14 cellular contexts compared by ENCODE assay signal in the genomic region with DNA sequence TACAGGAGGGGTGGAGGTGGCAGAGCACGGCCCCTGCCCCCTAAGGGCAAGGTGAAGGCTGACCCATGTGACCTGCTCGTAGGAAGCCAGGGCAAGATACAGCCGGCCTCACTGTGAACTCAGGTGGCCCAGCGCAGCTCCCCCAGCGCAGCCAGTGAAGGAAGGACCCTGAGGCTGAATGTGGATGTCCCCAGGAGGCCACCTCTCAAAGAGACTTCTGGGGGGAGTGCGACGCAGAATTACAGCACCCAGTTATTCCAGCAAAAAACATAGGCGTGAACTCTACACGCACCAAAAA. TPM values are rescaled to one million over a fixed set of nuclear protein-coding genes. Genes with fewer than 3 reads are reported as not detected.
DNase-seq lines count a peak whose midpoint lies in the region; ATAC-seq and TF ChIP-seq lines count a peak whose summit lies in the region.
"Had no signal": no experiment of that assay in that cellular context is flagged by ENCODE, and none has a peak within 500 bp of the region (broad histone marks: within the 10 kb centered on the region; RNA-seq: fewer than 3 reads in every experiment).

No MANE protein-coding gene starts in this region.

- 92 to 96% methylated on average over 8 to 9 of the region's 9 CpGs for WGBS in endodermal cell (ENCODE audit: insufficient coverage in 1 of 2, insufficient read length in 1 of 2), 2 experiments

- no peak for TF ChIP-seq CTCF in CD8-positive, alpha-beta T cell (IDR thresholded peaks at IDR 0.05)
- no peak for TF ChIP-seq CTCF in endodermal cell (conservative IDR thresholded peaks at IDR 0.05)

- peaks cover 19% of the 10 kb centered on the region for H3K4me1 ChIP-seq in CD8-positive, alpha-beta T cell (ENCODE audit: insufficient read depth, low read length)
- H3K4me1 ChIP-seq in endodermal cell (ENCODE audit: control insufficient read depth, insufficient read depth, low read length) = no peaks in the 10 kb centered on the region

- ATAC-seq in CD8-positive, alpha-beta T cell = no peak
- ATAC-seq in T-helper 17 cell = no peak

- CTCF ChIA-PET in CD8-positive, alpha-beta T cell (lab: Charles Lee) = interaction anchor here (1.0 to 1.8 kb wide), 3 partner anchors 11 to 146 kb away, joined by 3 to 11 read pairs (median 3); no protein-coding TSS in a partner anchor
- CTCF ChIA-PET in HEK293T (lab: Yijun Ruan, JAX) = no interaction called here

- no peaks in the 10 kb centered on the region for H3K27me3 Mint-ChIP-seq in CD8-positive, alpha-beta T cell (ENCODE audit: low read depth)
- no peaks in the 10 kb centered on the region for H3K27me3 Mint-ChIP-seq in T-helper 17 cell
- H3K27me3 Mint-ChIP-seq in endodermal cell (ENCODE audit: insufficient read depth) = no peaks in the 10 kb centered on the region
- H3K27me3 Mint-ChIP-seq: CD4-positive, CD25-positive, alpha-beta regulatory T cell had no signal

- no peaks in the 10 kb centered on the region for H3K27me3 ChIP-seq in CD8-positive, alpha-beta T cell (ENCODE audit: insufficient read depth, low read length)
- no peaks in the 10 kb centered on the region for H3K27me3 ChIP-seq in endodermal cell (ENCODE audit: control insufficient read depth, insufficient read depth, low read length, poor library complexity, severe bottlenecking)

- peak overlapping the region; percentile 3 for H3K4me3 Mint-ChIP-seq in CD8-positive, alpha-beta T cell
- peak overlapping the region; percentile 84 for H3K4me3 Mint-ChIP-seq in T-helper 17 cell
- no peak overlapping the region for H3K4me3 Mint-ChIP-seq in endodermal cell

- intact Hi-C loops in CD8-positive, alpha-beta T cell (cut with DNase I, micrococcal nuclease) = loop anchor here (2.0 kb wide), 3 partner anchors 47 to 103 kb away; a partner anchor contains a TSS
- intact Hi-C loops in posterior vena cava (cut with DNase I) = no loop called here

- no peak for DNase-seq in CD8-positive, alpha-beta T cell
- DNase-seq in T-helper 17 cell (no peak), endodermal cell (peak; percentile 31), posterior vena cava (ENCODE audit: low spot score) (peak; percentile 62), erythroblast (lab: John Stamatoyannopoulos, UW) (no peak), HEK293T (ENCODE audit: extremely low spot score) (no peak), HuH-7 (ENCODE audit: low spot score) (no peak), NCI-H128 (lab: John Stamatoyannopoulos, UW; ENCODE audit: unreplicated experiment) (no peak)
- DNase-seq: NCI-H2107, NCI-H446 had no signal

- no peaks in the 10 kb centered on the region for H3K36me3 ChIP-seq in CD8-positive, alpha-beta T cell (ENCODE audit: insufficient read depth, low read length)
- no peaks in the 10 kb centered on the region for H3K36me3 ChIP-seq in endodermal cell (ENCODE audit: control insufficient read depth, insufficient read depth, low read length)

- POLR2A ChIA-PET in CD8-positive, alpha-beta T cell (lab: Charles Lee) = no interaction called here
- POLR2A ChIA-PET in HEK293T (lab: Yijun Ruan, JAX) = no interaction called here

- no peaks in the 10 kb centered on the region for H3K9me3 Mint-ChIP-seq in CD8-positive, alpha-beta T cell
- H3K9me3 Mint-ChIP-seq in endodermal cell = no peaks in the 10 kb centered on the region

- H3K27ac ChIP-seq in CD8-positive, alpha-beta T cell (ENCODE audit: low read depth, low read length) = no peak overlapping the region
- H3K27ac ChIP-seq in endodermal cell (ENCODE audit: low read depth, low read length) = no peak overlapping the region
- H3K27ac ChIP-seq: HL-60 had no signal

- H3K9me3 ChIP-seq in CD8-positive, alpha-beta T cell (ENCODE audit: low read length) = no peaks in the 10 kb centered on the region
- H3K9me3 ChIP-seq in T-helper 17 cell (ENCODE audit: control insufficient read depth, low read length, poor library complexity, severe bottlenecking) (peaks cover 5% of the 10 kb centered on the region), endodermal cell (ENCODE audit: control insufficient read depth, low read length) (no peaks in the 10 kb centered on the region)

- no peak overlapping the region for H3K27ac Mint-ChIP-seq in CD8-positive, alpha-beta T cell
- H3K27ac Mint-ChIP-seq in T-helper 17 cell (peak overlapping the region; percentile 79), endodermal cell (no peak overlapping the region)

- no peak overlapping the region for H3K4me3 ChIP-seq in CD8-positive, alpha-beta T cell (ENCODE audit: low read depth, low read length)
- no peak overlapping the region for H3K4me3 ChIP-seq in endodermal cell (ENCODE audit: low read length)

- H3K4me1 Mint-ChIP-seq in CD8-positive, alpha-beta T cell (ENCODE audit: low read depth) = peaks cover 13% of the 10 kb centered on the region
- peaks cover 9% of the 10 kb centered on the region for H3K4me1 Mint-ChIP-seq in T-helper 17 cell
- peaks cover 1% of the 10 kb centered on the region for H3K4me1 Mint-ChIP-seq in endodermal cell

- H3K9ac ChIP-seq in endodermal cell (ENCODE audit: extremely low read depth, low read length, poor library complexity, severe bottlenecking) = no peak overlapping the region

- H3K36me3 Mint-ChIP-seq in CD8-positive, alpha-beta T cell = no peaks in the 10 kb centered on the region
- H3K36me3 Mint-ChIP-seq in T-helper 17 cell (ENCODE audit: low read depth) (no peaks in the 10 kb centered on the region), endodermal cell (ENCODE audit: low read depth) (no peaks in the 10 kb centered on the region)

- no peak for TF ChIP-seq POLR2A in erythroblast (IDR thresholded peaks at IDR 0.05; ENCODE audit: low read length)

TF ChIP-seq in HEK293T, 16 proteins besides CTCF, POLR2A, EP300 and RAD21:
- TF ChIP-seq FOXA1 (IDR thresholded peaks at IDR 0.05) (no peak), BHLHE40 (IDR thresholded peaks at IDR 0.05; ENCODE audit: borderline replicate concordance) (no peak), FOXM1 (IDR thresholded peaks at IDR 0.05; ENCODE audit: borderline replicate concordance) (no peak), TARDBP (IDR thresholded peaks at IDR 0.05) (no peak), ZNF384 (IDR thresholded peaks at IDR 0.05) (no peak), ARNT (IDR thresholded peaks at IDR 0.05) (no peak), ELF4 (IDR thresholded peaks at IDR 0.05) (no peak), SP1 (IDR thresholded peaks at IDR 0.05) (no peak), NFRKB (IDR thresholded peaks at IDR 0.05) (no peak), SUZ12 (IDR thresholded peaks at IDR 0.05) (no peak), LEF1 (IDR thresholded peaks at IDR 0.05; ENCODE audit: borderline replicate concordance) (no peak), CTBP1 (IDR thresholded peaks at IDR 0.05; ENCODE audit: borderline replicate concordance) (no peak), L3MBTL2 (conservative IDR thresholded peaks at IDR 0.05) (no peak), HDGF (IDR thresholded peaks at IDR 0.05; ENCODE audit: borderline replicate concordance) (no peak), FOXK2 (IDR thresholded peaks at IDR 0.05) (no peak)
- TF ChIP-seq, protein P1, sequence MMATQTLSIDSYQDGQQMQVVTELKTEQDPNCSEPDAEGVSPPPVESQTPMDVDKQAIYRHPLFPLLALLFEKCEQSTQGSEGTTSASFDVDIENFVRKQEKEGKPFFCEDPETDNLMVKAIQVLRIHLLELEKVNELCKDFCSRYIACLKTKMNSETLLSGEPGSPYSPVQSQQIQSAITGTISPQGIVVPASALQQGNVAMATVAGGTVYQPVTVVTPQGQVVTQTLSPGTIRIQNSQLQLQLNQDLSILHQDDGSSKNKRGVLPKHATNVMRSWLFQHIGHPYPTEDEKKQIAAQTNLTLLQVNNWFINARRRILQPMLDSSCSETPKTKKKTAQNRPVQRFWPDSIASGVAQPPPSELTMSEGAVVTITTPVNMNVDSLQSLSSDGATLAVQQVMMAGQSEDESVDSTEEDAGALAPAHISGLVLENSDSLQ (IDR thresholded peaks at IDR 0.05) = no peak

RNA-seq across cellular contexts. Expression of a gene that starts 52.6 kb away (rescaled TPM):
- total RNA-seq in CD8-positive, alpha-beta T cell = 10 to 100 TPM; 16.5 to 20.2 TPM
- 10 to 100 TPM; 49.4 to 63.6 TPM for total RNA-seq in T-helper 17 cell
- total RNA-seq in endodermal cell = 1 to 10 TPM in 1 of 2 donors, under 1 TPM in 1; 0.73 to 1.6 TPM
- 0.32 TPM for polyA plus RNA-seq in endodermal cell (2013, experiment 1 of 2)
- 0.29 TPM for polyA plus RNA-seq in endodermal cell (2013, experiment 2 of 2)
- 1 to 10 TPM; 7.4 to 8.4 TPM for total RNA-seq in posterior vena cava

RNA-seq across cellular contexts. Expression of a gene that starts 52.9 kb away (rescaled TPM):
- under 1 TPM; 0.22 to 0.36 TPM for total RNA-seq in CD8-positive, alpha-beta T cell
- total RNA-seq in T-helper 17 cell (under 1 TPM; 0.32 to 0.63 TPM), endodermal cell (not detected), posterior vena cava (not detected)
- polyA plus RNA-seq in endodermal cell (2013, experiment 1 of 2) = not detected
- not detected for polyA plus RNA-seq in endodermal cell (2013, experiment 2 of 2)
- total RNA-seq: H1, PC-3 had no signal
- polyA plus RNA-seq: CD4-positive, CD25-positive, alpha-beta regulatory T cell; H1 had no signal

Comparison
In these comparisons a context has a peak if more than half of its experiments do, and no peak if none do; other contexts are left out.
1. DNase-seq: peak in endodermal cell (single experiment) and posterior vena cava (single experiment); none in CD8-positive, alpha-beta T cell (0 of 7), T-helper 17 cell (0 of 3), erythroblast (0 of 2), HEK293T (single experiment), HuH-7 (single experiment) and NCI-H128 (single experiment).
2. intact Hi-C loops: an anchor here in CD8-positive, alpha-beta T cell (2.0 kb wide); none called in posterior vena cava.